1 cellular context compared by ENCODE assay signal in genomic region chrX:153339662-153340061, GRCh38.
A peak's percentile ranks its signal among the peaks of the same experiment; 100 is the strongest.
TF ChIP-seq lines count a peak whose summit lies in the region.

No MANE protein-coding gene starts in this region.

TF ChIP-seq in K562, 482 proteins besides CTCF, POLR2A, EP300 and RAD21 (continued from another document):
- TF ChIP-seq NR2C2 (CRISPR knock-in tag; IDR thresholded peaks at IDR 0.05) (no peak), NR2C2 (tag; IDR thresholded peaks at IDR 0.05) (peak; percentile 49), ARID1B (IDR thresholded peaks at IDR 0.05) (peak; percentile 77), CBFA2T2 (conservative IDR thresholded peaks at IDR 0.05) (peak; percentile 57), HLTF (IDR thresholded peaks at IDR 0.05) (no peak), TEAD4 (IDR thresholded peaks at IDR 0.05; ENCODE audit: low read length) (peak; percentile 61), TEAD4 (CRISPR knock-in tag; IDR thresholded peaks at IDR 0.05; ENCODE audit: borderline replicate concordance) (no peak), CREM (IDR thresholded peaks at IDR 0.05; ENCODE audit: low read depth) (0 out of 2 replicates have a peak, but pooled peaks have one; percentile 32), CBX3 (IDR thresholded peaks at IDR 0.05; ENCODE audit: borderline replicate concordance in 1 of 2, low read length in 2 of 2) (peak in 1 of 2 experiments; percentile 23; a peak in 1 of 3 replicates), BHLHE40 (IDR thresholded peaks at IDR 0.05; ENCODE audit: low read length) (no peak), ZBTB5 (IDR thresholded peaks at IDR 0.05) (peak; percentile 87), NFIC (IDR thresholded peaks at IDR 0.05) (peak; percentile 42), TCF3 (CRISPR knock-in tag; IDR thresholded peaks at IDR 0.05) (peak; percentile 75), POLR2AphosphoS5 (IDR thresholded peaks at IDR 0.05; ENCODE audit: control insufficient read depth, insufficient read depth, low read depth, low read length) (peak; percentile 53), ZNF24 (IDR thresholded peaks at IDR 0.05) (peak; percentile 56), NCOR1 (IDR thresholded peaks at IDR 0.05) (peak; percentile 50), RBM14 (IDR thresholded peaks at IDR 0.05; ENCODE audit: borderline replicate concordance, insufficient read depth, low read depth, low read length) (no peak), HSF4 (CRISPR knock-in tag; IDR thresholded peaks at IDR 0.05; ENCODE audit: borderline replicate concordance) (no peak), ZFX (CRISPR knock-in tag; IDR thresholded peaks at IDR 0.05) (peak; percentile 52), CTBP1 (IDR thresholded peaks at IDR 0.05; ENCODE audit: borderline replicate concordance) (peak; percentile 19; the same call in 1 of the 2 replicates), ATF1 (CRISPR knock-in tag; IDR thresholded peaks at IDR 0.05) (no peak), ATF1 (tag; IDR thresholded peaks at IDR 0.05) (peak; percentile 35; the same call in 1 of the 2 replicates), TAL1 (IDR thresholded peaks at IDR 0.05) (peak; percentile 55; the same call in 1 of the 2 replicates), SMARCA4 (IDR thresholded peaks at IDR 0.05) (0 out of 2 replicates have a peak, but pooled peaks have one; percentile 38), PKNOX1 (IDR thresholded peaks at IDR 0.05) (peak; percentile 32; the same call in 1 of the 2 replicates), CBFA2T3 (IDR thresholded peaks at IDR 0.05) (peak; percentile 82), ZC3H11A (IDR thresholded peaks at IDR 0.05; ENCODE audit: low read depth, low read length) (no peak), ETS2 (tag; IDR thresholded peaks at IDR 0.05; ENCODE audit: borderline replicate concordance, poor library complexity, severe bottlenecking) (no peak)
- TF ChIP-seq, protein P1, sequence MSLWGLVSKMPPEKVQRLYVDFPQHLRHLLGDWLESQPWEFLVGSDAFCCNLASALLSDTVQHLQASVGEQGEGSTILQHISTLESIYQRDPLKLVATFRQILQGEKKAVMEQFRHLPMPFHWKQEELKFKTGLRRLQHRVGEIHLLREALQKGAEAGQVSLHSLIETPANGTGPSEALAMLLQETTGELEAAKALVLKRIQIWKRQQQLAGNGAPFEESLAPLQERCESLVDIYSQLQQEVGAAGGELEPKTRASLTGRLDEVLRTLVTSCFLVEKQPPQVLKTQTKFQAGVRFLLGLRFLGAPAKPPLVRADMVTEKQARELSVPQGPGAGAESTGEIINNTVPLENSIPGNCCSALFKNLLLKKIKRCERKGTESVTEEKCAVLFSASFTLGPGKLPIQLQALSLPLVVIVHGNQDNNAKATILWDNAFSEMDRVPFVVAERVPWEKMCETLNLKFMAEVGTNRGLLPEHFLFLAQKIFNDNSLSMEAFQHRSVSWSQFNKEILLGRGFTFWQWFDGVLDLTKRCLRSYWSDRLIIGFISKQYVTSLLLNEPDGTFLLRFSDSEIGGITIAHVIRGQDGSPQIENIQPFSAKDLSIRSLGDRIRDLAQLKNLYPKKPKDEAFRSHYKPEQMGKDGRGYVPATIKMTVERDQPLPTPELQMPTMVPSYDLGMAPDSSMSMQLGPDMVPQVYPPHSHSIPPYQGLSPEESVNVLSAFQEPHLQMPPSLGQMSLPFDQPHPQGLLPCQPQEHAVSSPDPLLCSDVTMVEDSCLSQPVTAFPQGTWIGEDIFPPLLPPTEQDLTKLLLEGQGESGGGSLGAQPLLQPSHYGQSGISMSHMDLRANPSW (CRISPR knock-in tag; IDR thresholded peaks at IDR 0.05): no peak
- TF ChIP-seq, protein P2, sequence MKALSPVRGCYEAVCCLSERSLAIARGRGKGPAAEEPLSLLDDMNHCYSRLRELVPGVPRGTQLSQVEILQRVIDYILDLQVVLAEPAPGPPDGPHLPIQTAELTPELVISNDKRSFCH (CRISPR knock-in tag; IDR thresholded peaks at IDR 0.05): no peak
- TF ChIP-seq, protein P2 (tag; IDR thresholded peaks at IDR 0.05): no peak
- TF ChIP-seq, protein P3, sequence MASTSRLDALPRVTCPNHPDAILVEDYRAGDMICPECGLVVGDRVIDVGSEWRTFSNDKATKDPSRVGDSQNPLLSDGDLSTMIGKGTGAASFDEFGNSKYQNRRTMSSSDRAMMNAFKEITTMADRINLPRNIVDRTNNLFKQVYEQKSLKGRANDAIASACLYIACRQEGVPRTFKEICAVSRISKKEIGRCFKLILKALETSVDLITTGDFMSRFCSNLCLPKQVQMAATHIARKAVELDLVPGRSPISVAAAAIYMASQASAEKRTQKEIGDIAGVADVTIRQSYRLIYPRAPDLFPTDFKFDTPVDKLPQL (IDR thresholded peaks at IDR 0.05; ENCODE audit: extremely low read depth, insufficient read length): no peak
- TF ChIP-seq, protein P4, sequence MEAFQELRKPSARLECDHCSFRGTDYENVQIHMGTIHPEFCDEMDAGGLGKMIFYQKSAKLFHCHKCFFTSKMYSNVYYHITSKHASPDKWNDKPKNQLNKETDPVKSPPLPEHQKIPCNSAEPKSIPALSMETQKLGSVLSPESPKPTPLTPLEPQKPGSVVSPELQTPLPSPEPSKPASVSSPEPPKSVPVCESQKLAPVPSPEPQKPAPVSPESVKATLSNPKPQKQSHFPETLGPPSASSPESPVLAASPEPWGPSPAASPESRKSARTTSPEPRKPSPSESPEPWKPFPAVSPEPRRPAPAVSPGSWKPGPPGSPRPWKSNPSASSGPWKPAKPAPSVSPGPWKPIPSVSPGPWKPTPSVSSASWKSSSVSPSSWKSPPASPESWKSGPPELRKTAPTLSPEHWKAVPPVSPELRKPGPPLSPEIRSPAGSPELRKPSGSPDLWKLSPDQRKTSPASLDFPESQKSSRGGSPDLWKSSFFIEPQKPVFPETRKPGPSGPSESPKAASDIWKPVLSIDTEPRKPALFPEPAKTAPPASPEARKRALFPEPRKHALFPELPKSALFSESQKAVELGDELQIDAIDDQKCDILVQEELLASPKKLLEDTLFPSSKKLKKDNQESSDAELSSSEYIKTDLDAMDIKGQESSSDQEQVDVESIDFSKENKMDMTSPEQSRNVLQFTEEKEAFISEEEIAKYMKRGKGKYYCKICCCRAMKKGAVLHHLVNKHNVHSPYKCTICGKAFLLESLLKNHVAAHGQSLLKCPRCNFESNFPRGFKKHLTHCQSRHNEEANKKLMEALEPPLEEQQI (IDR thresholded peaks at IDR 0.05): 0 out of 2 replicates have a peak, but pooled peaks have one; percentile 14
- TF ChIP-seq, protein P5, sequence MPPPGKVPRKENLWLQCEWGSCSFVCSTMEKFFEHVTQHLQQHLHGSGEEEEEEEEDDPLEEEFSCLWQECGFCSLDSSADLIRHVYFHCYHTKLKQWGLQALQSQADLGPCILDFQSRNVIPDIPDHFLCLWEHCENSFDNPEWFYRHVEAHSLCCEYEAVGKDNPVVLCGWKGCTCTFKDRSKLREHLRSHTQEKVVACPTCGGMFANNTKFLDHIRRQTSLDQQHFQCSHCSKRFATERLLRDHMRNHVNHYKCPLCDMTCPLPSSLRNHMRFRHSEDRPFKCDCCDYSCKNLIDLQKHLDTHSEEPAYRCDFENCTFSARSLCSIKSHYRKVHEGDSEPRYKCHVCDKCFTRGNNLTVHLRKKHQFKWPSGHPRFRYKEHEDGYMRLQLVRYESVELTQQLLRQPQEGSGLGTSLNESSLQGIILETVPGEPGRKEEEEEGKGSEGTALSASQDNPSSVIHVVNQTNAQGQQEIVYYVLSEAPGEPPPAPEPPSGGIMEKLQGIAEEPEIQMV (tag; conservative IDR thresholded peaks at IDR 0.05; ENCODE audit: low read depth): peak; percentile 79
- TF ChIP-seq, protein P6, sequence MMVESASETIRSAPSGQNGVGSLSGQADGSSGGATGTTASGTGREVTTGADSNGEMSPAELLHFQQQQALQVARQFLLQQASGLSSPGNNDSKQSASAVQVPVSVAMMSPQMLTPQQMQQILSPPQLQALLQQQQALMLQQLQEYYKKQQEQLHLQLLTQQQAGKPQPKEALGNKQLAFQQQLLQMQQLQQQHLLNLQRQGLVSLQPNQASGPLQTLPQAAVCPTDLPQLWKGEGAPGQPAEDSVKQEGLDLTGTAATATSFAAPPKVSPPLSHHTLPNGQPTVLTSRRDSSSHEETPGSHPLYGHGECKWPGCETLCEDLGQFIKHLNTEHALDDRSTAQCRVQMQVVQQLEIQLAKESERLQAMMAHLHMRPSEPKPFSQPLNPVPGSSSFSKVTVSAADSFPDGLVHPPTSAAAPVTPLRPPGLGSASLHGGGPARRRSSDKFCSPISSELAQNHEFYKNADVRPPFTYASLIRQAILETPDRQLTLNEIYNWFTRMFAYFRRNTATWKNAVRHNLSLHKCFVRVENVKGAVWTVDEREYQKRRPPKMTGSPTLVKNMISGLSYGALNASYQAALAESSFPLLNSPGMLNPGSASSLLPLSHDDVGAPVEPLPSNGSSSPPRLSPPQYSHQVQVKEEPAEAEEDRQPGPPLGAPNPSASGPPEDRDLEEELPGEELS (CRISPR knock-in tag; IDR thresholded peaks at IDR 0.05; ENCODE audit: borderline replicate concordance): no peak
- TF ChIP-seq, protein P7, sequence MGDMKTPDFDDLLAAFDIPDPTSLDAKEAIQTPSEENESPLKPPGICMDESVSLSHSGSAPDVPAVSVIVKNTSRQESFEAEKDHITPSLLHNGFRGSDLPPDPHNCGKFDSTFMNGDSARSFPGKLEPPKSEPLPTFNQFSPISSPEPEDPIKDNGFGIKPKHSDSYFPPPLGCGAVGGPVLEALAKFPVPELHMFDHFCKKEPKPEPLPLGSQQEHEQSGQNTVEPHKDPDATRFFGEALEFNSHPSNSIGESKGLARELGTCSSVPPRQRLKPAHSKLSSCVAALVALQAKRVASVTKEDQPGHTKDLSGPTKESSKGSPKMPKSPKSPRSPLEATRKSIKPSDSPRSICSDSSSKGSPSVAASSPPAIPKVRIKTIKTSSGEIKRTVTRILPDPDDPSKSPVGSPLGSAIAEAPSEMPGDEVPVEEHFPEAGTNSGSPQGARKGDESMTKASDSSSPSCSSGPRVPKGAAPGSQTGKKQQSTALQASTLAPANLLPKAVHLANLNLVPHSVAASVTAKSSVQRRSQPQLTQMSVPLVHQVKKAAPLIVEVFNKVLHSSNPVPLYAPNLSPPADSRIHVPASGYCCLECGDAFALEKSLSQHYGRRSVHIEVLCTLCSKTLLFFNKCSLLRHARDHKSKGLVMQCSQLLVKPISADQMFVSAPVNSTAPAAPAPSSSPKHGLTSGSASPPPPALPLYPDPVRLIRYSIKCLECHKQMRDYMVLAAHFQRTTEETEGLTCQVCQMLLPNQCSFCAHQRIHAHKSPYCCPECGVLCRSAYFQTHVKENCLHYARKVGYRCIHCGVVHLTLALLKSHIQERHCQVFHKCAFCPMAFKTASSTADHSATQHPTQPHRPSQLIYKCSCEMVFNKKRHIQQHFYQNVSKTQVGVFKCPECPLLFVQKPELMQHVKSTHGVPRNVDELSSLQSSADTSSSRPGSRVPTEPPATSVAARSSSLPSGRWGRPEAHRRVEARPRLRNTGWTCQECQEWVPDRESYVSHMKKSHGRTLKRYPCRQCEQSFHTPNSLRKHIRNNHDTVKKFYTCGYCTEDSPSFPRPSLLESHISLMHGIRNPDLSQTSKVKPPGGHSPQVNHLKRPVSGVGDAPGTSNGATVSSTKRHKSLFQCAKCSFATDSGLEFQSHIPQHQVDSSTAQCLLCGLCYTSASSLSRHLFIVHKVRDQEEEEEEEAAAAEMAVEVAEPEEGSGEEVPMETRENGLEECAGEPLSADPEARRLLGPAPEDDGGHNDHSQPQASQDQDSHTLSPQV (IDR thresholded peaks at IDR 0.05): peak; percentile 45
TF ChIP-seq in K562: peak in this region for 28.
